In genomic region chr20:17682889-17683198, GRCh38 we compare ENCODE assay signal across 8 cellular contexts. TPM values are rescaled to one million over a fixed set of nuclear protein-coding genes. Genes with fewer than 3 reads are reported as not detected.
A peak's percentile ranks its signal among the peaks of the same experiment; 100 is the strongest.
DNase-seq lines count a peak whose midpoint lies in the region; ATAC-seq and TF ChIP-seq lines count a peak whose summit lies in the region.

No MANE protein-coding gene starts in this region.

- peak overlapping the region; percentile 96 for H2AFZ ChIP-seq in IMR-90 (replicated peaks; ENCODE audit: low read length, poor library complexity)

- H3K79me1 ChIP-seq in IMR-90 (ENCODE audit: low read depth in 1 of 2, low read length in 2 of 2), result peaks cover 0 to 26% of the 10 kb centered on the region in 2 experiments; a peak in 2 of 4 replicates

- 0 out of 2 replicates have a peak overlapping the region, but pooled peaks have one; percentile 13 for H2BK20ac ChIP-seq in IMR-90 (ENCODE audit: low read depth, low read length)

- peak overlapping the region; percentile 62 for H3K27ac ChIP-seq in A673 (ENCODE audit: low read depth, low read length, poor library complexity, severe bottlenecking)
- H3K27ac ChIP-seq in IMR-90 (ENCODE audit: insufficient read depth, low read length), result peak overlapping the region; percentile 53
- H3K27ac ChIP-seq in caudate nucleus (ENCODE audit: low read depth, low read length), result peak overlapping the region; percentile 55
- peak overlapping the region; percentile 17 for H3K27ac ChIP-seq in muscle layer of duodenum (ENCODE audit: low read length)

- ATAC-seq in IMR-90 (ENCODE audit: low read depth), result no peak

- POLR2A ChIA-PET in A673 (lab: Charles Lee; ENCODE audit: low non-redundant PET) (interaction anchor here (0.6 kb wide), 1 partner anchor 21 kb away, joined by 3 read pairs; no protein-coding TSS in a partner anchor), IMR-90 (lab: Charles Lee; ENCODE audit: unreplicated experiment) (interaction anchor here (0.7 to 2.0 kb wide), 5 partner anchors 159 to 213 kb away, joined by 3 to 5 read pairs (median 4); no protein-coding TSS in a partner anchor), GM10248 (lab: Yijun Ruan, JAX) (interaction anchor here (0.9 to 1.6 kb wide), 10 partner anchors 9 to 825 kb away, joined by 3 to 8 read pairs (median 4); partner anchors contain the start of genes KAT14, PET117 and SEC23B)

- no peak overlapping the region for H3K56ac ChIP-seq in IMR-90 (ENCODE audit: extremely low read depth, insufficient read depth, low read length)

- peak overlapping the region; percentile 68 for H3K4me2 ChIP-seq in IMR-90 (ENCODE audit: low read depth, low read length)

- TF ChIP-seq CTCF in A673 (conservative IDR thresholded peaks at IDR 0.05; ENCODE audit: low read depth, low read length) (no peak), IMR-90 (conservative IDR thresholded peaks at IDR 0.05; ENCODE audit: low read depth, low read length) (no peak), GM10248 (IDR thresholded peaks at IDR 0.05; ENCODE audit: control extremely low read depth, extremely low read depth, low read depth, missing control alignments) (no peak)

- peaks cover 31% of the 10 kb centered on the region for H4K20me1 ChIP-seq in IMR-90 (ENCODE audit: insufficient read depth, low read length)

- TF ChIP-seq RAD21 in IMR-90 (IDR thresholded peaks at IDR 0.05; ENCODE audit: low read length), result no peak

- dilution Hi-C loops in IMR-90 (cut with HindIII; ENCODE audit: low sequenced_read_pairs, unreplicated experiment), result no loop called here

- 0 out of 2 replicates have a peak overlapping the region, but pooled peaks have one; percentile 12 for H2BK120ac ChIP-seq in IMR-90 (ENCODE audit: low read depth, low read length)

- no CpG with 5 or more reads among the region's 10 CpGs for WGBS in IMR-90 (ENCODE audit: extremely low coverage in 2 of 2, insufficient read length in 1 of 2), 2 experiments

- H3K4ac ChIP-seq in IMR-90 (ENCODE audit: low read depth, low read length), result peak overlapping the region; percentile 44; the same call in 1 of the 2 replicates

- peak overlapping the region; percentile 65 to 88; a peak in 3 of 4 replicates for H4K8ac ChIP-seq in IMR-90 (ENCODE audit: low read depth in 2 of 2, low read length in 2 of 2)

- intact Hi-C loops in A673 (cut with micrococcal nuclease; ENCODE audit: unreplicated experiment) (loop anchor here (10.0 kb wide), 2 partner anchors 148 to 212 kb away; partner anchors contain the start of gene BFSP1), IMR-90 (cut with micrococcal nuclease) (loop anchor here (1.0 to 5.0 kb wide), 3 partner anchors 69 to 215 kb away; no protein-coding TSS in a partner anchor)

- no peak overlapping the region for H2BK5ac ChIP-seq in IMR-90 (ENCODE audit: low read depth, low read length, poor library complexity, severe bottlenecking)

- peak overlapping the region; percentile 52; the same call in 1 of the 2 replicates for H4K91ac ChIP-seq in IMR-90 (ENCODE audit: insufficient read depth, low read depth, low read length)

- H3K27me3 ChIP-seq in A673 (replicated peaks; ENCODE audit: insufficient read depth, low read depth, low read length, poor library complexity), result peaks cover 18% of the 10 kb centered on the region
- peaks cover 4% of the 10 kb centered on the region for H3K27me3 ChIP-seq in IMR-90 (ENCODE audit: control insufficient read depth, insufficient read depth, low read length)
- H3K27me3 ChIP-seq in muscle layer of duodenum (ENCODE audit: low read depth, low read length), result no peaks in the 10 kb centered on the region

- H3K9ac ChIP-seq in IMR-90 (ENCODE audit: low read depth, low read length), result peak overlapping the region; percentile 21; the same call in 1 of the 2 replicates

- in situ Hi-C loops in IMR-90 (cut with MboI; ENCODE audit: low sequenced_read_pairs), result no loop called here

- CTCF ChIA-PET in A673 (lab: Charles Lee) (interaction anchor here (0.7 to 1.2 kb wide), 6 partner anchors 8 to 881 kb away, joined by 3 to 9 read pairs (median 3); no protein-coding TSS in a partner anchor), IMR-90 (lab: Yijun Ruan, JAX) (interaction anchor here (0.5 to 2.2 kb wide), 5 partner anchors 31 to 276 kb away, joined by 3 to 8 read pairs (median 3); no protein-coding TSS in a partner anchor), GM10248 (lab: Yijun Ruan, JAX) (interaction anchor here (0.8 to 7.1 kb wide), 57 partner anchors 9 to 318 kb away, joined by 3 to 57 read pairs (median 5); partner anchors contain the start of genes BANF2, DSTN and MGME1)

- peak overlapping the region; percentile 66 for H3K4me3 ChIP-seq in A673 (ENCODE audit: low read depth, low read length, poor library complexity, severe bottlenecking)
- peak overlapping the region; percentile 54 for H3K4me3 ChIP-seq in IMR-90 (ENCODE audit: insufficient read depth, low read depth, low read length)
- peak overlapping the region; percentile 58 to 65 for H3K4me3 ChIP-seq in muscle layer of duodenum (ENCODE audit: low read depth in 1 of 2, low read length in 2 of 2)

- H3K4me1 ChIP-seq in A673 (ENCODE audit: insufficient read depth, low read length, poor library complexity, severe bottlenecking) (peaks cover 16% of the 10 kb centered on the region), IMR-90 (ENCODE audit: control insufficient read depth, insufficient read depth, low read length) (peaks cover 13% of the 10 kb centered on the region), muscle layer of duodenum (ENCODE audit: control insufficient read depth in 1 of 2, insufficient read depth in 2 of 2, low read length in 2 of 2) (peaks cover 5 to 18% of the 10 kb centered on the region in 2 donors)

- peak overlapping the region; percentile 76; the same call in 1 of the 3 replicates for H2BK15ac ChIP-seq in IMR-90 (ENCODE audit: low read depth, low read length)

- TF ChIP-seq POLR2A in IMR-90 (IDR thresholded peaks at IDR 0.05; ENCODE audit: low read depth, low read length), result no peak

- H3K9me1 ChIP-seq in IMR-90 (ENCODE audit: insufficient read depth, low read length), result peaks cover 18% of the 10 kb centered on the region

- no peaks in the 10 kb centered on the region for H3K9me3 ChIP-seq in A673 (ENCODE audit: low read depth, low read length, poor library complexity, severe bottlenecking)
- peaks cover 10% of the 10 kb centered on the region for H3K9me3 ChIP-seq in IMR-90 (ENCODE audit: control insufficient read depth, insufficient read depth, low read length)
- H3K9me3 ChIP-seq in muscle layer of duodenum (ENCODE audit: control insufficient read depth in 1 of 2, low read length in 2 of 2), result peaks cover 0 to 7% of the 10 kb centered on the region in 2 donors

- H3K18ac ChIP-seq in IMR-90 (ENCODE audit: low read depth, low read length), result no peak overlapping the region

- H3K14ac ChIP-seq in IMR-90 (replicated peaks; ENCODE audit: low read depth, low read length), result peak overlapping the region; percentile 75

- H2AK9ac ChIP-seq in IMR-90 (replicated peaks; ENCODE audit: low read depth, low read length, poor library complexity), result no peak overlapping the region

- no peak for DNase-seq in A673 (ENCODE audit: low spot score)
- no peak for DNase-seq in IMR-90
- no peak for DNase-seq in caudate nucleus (lab: John Stamatoyannopoulos, UW)
- no peak for DNase-seq in UCSD-AML1 (lab: John Stamatoyannopoulos, UW; ENCODE audit: unreplicated experiment)
- DNase-seq in mesenteric fat pad (ENCODE audit: low spot score), result no peak
- no peak for DNase-seq in 8988T
- DNase-seq in GM10248 (ENCODE audit: extremely low spot score), result no peak

- peak overlapping the region; percentile 26; the same call in 1 of the 2 replicates for H3K23ac ChIP-seq in IMR-90 (ENCODE audit: low read depth, low read length)

- BruUV-seq in A673 (replicated peaks; lab: Mats Ljungman, UMichigan) (no TSS peak), IMR-90 (replicated peaks; lab: Mats Ljungman, UMichigan) (no TSS peak)

- H4K5ac ChIP-seq in IMR-90 (ENCODE audit: low read depth, low read length), result 0 out of 2 replicates have a peak overlapping the region, but pooled peaks have one; percentile 42

- H2AK5ac ChIP-seq in IMR-90 (ENCODE audit: low read depth, low read length), result peak overlapping the region; percentile 47; the same call in 1 of the 2 replicates

- H3K36me3 ChIP-seq in A673 (ENCODE audit: insufficient read depth, low read length, poor library complexity, severe bottlenecking) (peaks cover 14% of the 10 kb centered on the region), IMR-90 (ENCODE audit: control insufficient read depth, insufficient read depth, low read length) (peaks cover 19% of the 10 kb centered on the region), muscle layer of duodenum (ENCODE audit: control insufficient read depth in 1 of 2, insufficient read depth in 2 of 2, low read length in 2 of 2) (no peaks in the 10 kb centered on the region)

TF ChIP-seq in IMR-90, 13 proteins besides CTCF, POLR2A, EP300 and RAD21:
- TF ChIP-seq NFE2L2 (IDR thresholded peaks at IDR 0.05; ENCODE audit: low read depth, low read length) (no peak), RFX5 (IDR thresholded peaks at IDR 0.05; ENCODE audit: low read depth, low read length) (no peak), CEBPB (IDR thresholded peaks at IDR 0.05; ENCODE audit: low read depth, low read length) (no peak)

RNA-seq across cellular contexts. Expression of gene RRBP1, which starts 0.8 kb away (rescaled TPM):
- total RNA-seq in A673 (2021) (75.9 and 82.8 TPM in 2 replicates), IMR-90 (2012; rRNA removed) (90.2 and 99.7 TPM in 2 replicates), mesenteric fat pad (170 TPM)
- polyA plus RNA-seq in IMR-90 (2012; rRNA removed), result 135 and 136 TPM in 2 replicates
- polyA plus RNA-seq in IMR-90 (2012; cell fraction: cytosol; rRNA removed), result 134 and 143 TPM in 2 replicates
- 216 and 234 TPM in 2 replicates for polyA plus RNA-seq in IMR-90 (2012; cell fraction: nucleus; rRNA removed; ENCODE audit: low replicate concordance)

RNA-seq across cellular contexts. Expression of gene BANF2, which starts 16.9 kb away (rescaled TPM):
- total RNA-seq in A673 (2021) (not detected in 2 replicates), IMR-90 (2012; rRNA removed) (not detected in 2 replicates), mesenteric fat pad (not detected)
- polyA plus RNA-seq in IMR-90 (2012; rRNA removed), result not detected in 2 replicates
- polyA plus RNA-seq in IMR-90 (2012; cell fraction: cytosol; rRNA removed), result not detected in 2 replicates
- polyA plus RNA-seq in IMR-90 (2012; cell fraction: nucleus; rRNA removed; ENCODE audit: low replicate concordance), result not detected in 2 replicates
